Comparison of ENCODE assay signal across 11 cellular contexts in genomic region chr9:136324501-136325300, GRCh38. TPM values are rescaled to one million over a fixed set of nuclear protein-coding genes. Genes with fewer than 3 reads are reported as not detected.
DNase-seq lines count a peak whose midpoint lies in the region; ATAC-seq and TF ChIP-seq lines count a peak whose summit lies in the region.
"Had no signal": no experiment of that assay in that cellular context is flagged by ENCODE, and none has a peak within 500 bp of the region (broad histone marks: within the 10 kb centered on the region; RNA-seq: fewer than 3 reads in every experiment).

No MANE protein-coding gene starts in this region.

- H3K9me3 ChIP-seq in heart left ventricle (peaks cover 0 to 8% (median 0%) of the 10 kb centered on the region in 12 donors), thymus (ENCODE audit: control insufficient read depth) (no peaks in the 10 kb centered on the region)

- 37 to 49% (median 44%) methylated on average over 11 to 24 of the region's 24 CpGs for WGBS in heart left ventricle, 4 donors
- WGBS in thymus: 89% methylated on average over 24 of the region's 24 CpGs

- peak; percentile 44 for DNase-seq in NCI-H510A (lab: John Stamatoyannopoulos, UW)
- no peak for DNase-seq in NCI-H510A treated with DMSO at 0.1 percent for 48 hours (lab: John Stamatoyannopoulos, UW)
- peak in 4 of 5 donors; percentile 67 to 89 (median 84) for DNase-seq in heart left ventricle
- DNase-seq in immature natural killer cell: no peak
- DNase-seq in hypothalamus (lab: John Stamatoyannopoulos, UW): no peak
- DNase-seq: activated CD8-positive, alpha-beta T cell treated with anti-CD3 and anti-CD28 coated beads, Interleukin-2, amount 10 ng/mL, durations not matched to agents 7 days and 5 days; activated naive CD4-positive, alpha-beta T cell treated with Interleukin-2 at 50 U/mL for 16 hours; stimulated activated naive B cell treated with anti-CD40 and anti-IgM and Interleukin-4, amounts not matched to agents 10 μg/mL and 1 μg/mL and 100 μg/mL, for 72 hours had no signal

- intact Hi-C loops in heart left ventricle (cut with DNase I): no loop called here

- H3K36me3 ChIP-seq in heart left ventricle (no peaks in the 10 kb centered on the region), thymus (ENCODE audit: control insufficient read depth, insufficient read depth) (no peaks in the 10 kb centered on the region)

- no peaks in the 10 kb centered on the region for H3K36me3 Mint-ChIP-seq in immature natural killer cell
- H3K36me3 Mint-ChIP-seq: stimulated activated naive B cell treated with anti-CD40 and anti-IgM and Interleukin-4, amounts not matched to agents 10 μg/mL and 1 μg/mL and 100 μg/mL, for 72 hours had no signal

- H3K27ac ChIP-seq in heart left ventricle (peak overlapping the region in 8 of 12 donors; percentile 35 to 79 (median 56)), thymus (ENCODE audit: low read depth) (peak overlapping the region; percentile 60)

- H3K4me3 ChIP-seq in heart left ventricle (no peak overlapping the region), thymus (ENCODE audit: low read length) (no peak overlapping the region)

- peaks cover 5 to 51% (median 28%) of the 10 kb centered on the region in 12 donors for H3K4me1 ChIP-seq in heart left ventricle
- H3K4me1 ChIP-seq in thymus (ENCODE audit: control insufficient read depth, insufficient read depth, low read length): peaks cover 26% of the 10 kb centered on the region

- H3K27me3 Mint-ChIP-seq in immature natural killer cell (ENCODE audit: low read depth in 3 of 3): peaks cover 6 to 8% (median 7%) of the 10 kb centered on the region in 3 donors

- TF ChIP-seq CTCF in heart left ventricle (IDR thresholded peaks at IDR 0.05): peak in 1 of 12 donors; percentile 30

- no peak overlapping the region for H3K4me3 Mint-ChIP-seq in immature natural killer cell
- H3K4me3 Mint-ChIP-seq: activated CD8-positive, alpha-beta T cell treated with anti-CD3 and anti-CD28 coated beads, Interleukin-2, amount 10 ng/mL, durations not matched to agents 7 days and 5 days; stimulated activated naive B cell treated with anti-CD40 and anti-IgM and Interleukin-4, amounts not matched to agents 10 μg/mL and 1 μg/mL and 100 μg/mL, for 72 hours; T-helper 1 cell treated with Interleukin-12 subunit alpha and Interleukin-12 subunit beta and Interleukin-4 antibody, amounts not matched to agents 30 μg/mL and 1 μg/mL, for 36 hours had no signal

- no peaks in the 10 kb centered on the region for H3K9me3 Mint-ChIP-seq in immature natural killer cell
- H3K9me3 Mint-ChIP-seq: stimulated activated naive B cell treated with anti-CD40 and anti-IgM and Interleukin-4, amounts not matched to agents 10 μg/mL and 1 μg/mL and 100 μg/mL, for 72 hours; T-helper 1 cell treated with Interleukin-12 subunit alpha and Interleukin-12 subunit beta and Interleukin-4 antibody, amounts not matched to agents 30 μg/mL and 1 μg/mL, for 36 hours had no signal

- no peaks in the 10 kb centered on the region for H3K27me3 ChIP-seq in heart left ventricle
- no peaks in the 10 kb centered on the region for H3K27me3 ChIP-seq in thymus (ENCODE audit: control insufficient read depth, insufficient read depth)

- H3K27ac Mint-ChIP-seq in immature natural killer cell: no peak overlapping the region
- H3K27ac Mint-ChIP-seq: activated CD8-positive, alpha-beta T cell treated with anti-CD3 and anti-CD28 coated beads, Interleukin-2, amount 10 ng/mL, durations not matched to agents 7 days and 5 days; stimulated activated naive B cell treated with anti-CD40 and anti-IgM and Interleukin-4, amounts not matched to agents 10 μg/mL and 1 μg/mL and 100 μg/mL, for 72 hours; T-helper 1 cell treated with Interleukin-12 subunit alpha and Interleukin-12 subunit beta and Interleukin-4 antibody, amounts not matched to agents 30 μg/mL and 1 μg/mL, for 36 hours had no signal

- peak; percentile 36 to 83 (median 78) for ATAC-seq in heart left ventricle
- ATAC-seq: activated CD8-positive, alpha-beta T cell treated with anti-CD3 and anti-CD28 coated beads, Interleukin-2, amount 10 ng/mL, durations not matched to agents 7 days and 5 days; stimulated activated naive B cell treated with anti-CD40 and anti-IgM and Interleukin-4, amounts not matched to agents 10 μg/mL and 1 μg/mL and 100 μg/mL, for 72 hours had no signal

- peaks cover 0 to 6% of the 10 kb centered on the region in 2 donors for H3K4me1 Mint-ChIP-seq in immature natural killer cell

- TF ChIP-seq POLR2A in heart left ventricle (IDR thresholded peaks at IDR 0.05): no peak

RNA-seq across cellular contexts. Expression of gene GPSM1, which starts 2.6 kb away (rescaled TPM):
- 10 to 100 TPM; 24.1 to 52.0 (median 31.7) TPM for total RNA-seq in heart left ventricle
- 10 to 100 TPM; 31.5 to 80.2 TPM for polyA plus RNA-seq in heart left ventricle
- polyA plus RNA-seq in thymus: 13.1 TPM
- 1 to 10 TPM in 1 of 3 donors, under 1 TPM in 1, not detected in 1; 0.43 to 1.3 TPM for polyA plus RNA-seq in immature natural killer cell

RNA-seq across cellular contexts. Expression of gene CCDC187, which starts 20.8 kb away (rescaled TPM):
- under 1 TPM in 1 of 9 donors, not detected in 8; 0.04 TPM for total RNA-seq in heart left ventricle
- polyA plus RNA-seq in heart left ventricle (not detected), thymus (0.23 TPM), immature natural killer cell (not detected)
- total RNA-seq: activated CD8-positive, alpha-beta T cell treated with anti-CD3 and anti-CD28 coated beads, Interleukin-2, amount 10 ng/mL, durations not matched to agents 7 days and 5 days; omental fat pad had no signal

RNA-seq across cellular contexts. Expression of gene DNLZ, which starts 38.8 kb away (rescaled TPM):
- total RNA-seq in heart left ventricle: 10 to 100 TPM; 21.3 to 67.8 (median 33.6) TPM
- 10 to 100 TPM; 22.6 to 36.8 TPM for polyA plus RNA-seq in heart left ventricle
- polyA plus RNA-seq in thymus: 15.7 TPM
- polyA plus RNA-seq in immature natural killer cell: 10 to 100 TPM; 58.4 to 77.4 (median 61.8) TPM

RNA-seq across cellular contexts. Expression of gene CARD9, which starts 48.8 kb away (rescaled TPM):
- total RNA-seq in heart left ventricle: 1 to 10 TPM in 2 of 9 donors, under 1 TPM in 7; 0.30 to 7.1 (median 0.77) TPM
- under 1 TPM; 0.69 to 1.00 TPM for polyA plus RNA-seq in heart left ventricle
- 3.5 TPM for polyA plus RNA-seq in thymus
- polyA plus RNA-seq in immature natural killer cell: under 1 TPM in 2 of 3 donors, not detected in 1; 0.28 to 0.56 TPM

Comparison
In these comparisons a context has a peak if more than half of its experiments do, and no peak if none do; other contexts are left out.
1. DNase-seq: peak in NCI-H510A (single experiment) and heart left ventricle (4 of 5); none in NCI-H510A treated with DMSO at 0.1 percent for 48 hours (single experiment), immature natural killer cell (0 of 3) and hypothalamus (0 of 51).